In genomic region chr18:63427566-63427965, GRCh38 we compare ENCODE assay signal across 13 cellular contexts. TPM values are rescaled to one million over a fixed set of nuclear protein-coding genes. Genes with fewer than 3 reads are reported as not detected.
DNase-seq lines count a peak whose midpoint lies in the region; ATAC-seq, FAIRE-seq and TF ChIP-seq lines count a peak whose summit lies in the region.
"Had no signal": no experiment of that assay in that cellular context is flagged by ENCODE, and none has a peak within 500 bp of the region (broad histone marks: within the 10 kb centered on the region; RNA-seq: fewer than 3 reads in every experiment).

No MANE protein-coding gene starts in this region.

- peaks cover 17% of the 10 kb centered on the region for H3K4me1 Mint-ChIP-seq in activated CD4-positive, alpha-beta memory T cell treated with anti-CD3 and anti-CD28 coated beads for 36 hours (ENCODE audit: low read depth)
- peaks cover 19% of the 10 kb centered on the region for H3K4me1 Mint-ChIP-seq in activated CD4-positive, alpha-beta memory T cell treated with anti-CD3 and anti-CD28 coated beads, Interleukin-2, amount 10 ng/mL, durations not matched to agents 7 days and 5 days

- POLR2A ChIA-PET in activated CD4-positive, alpha-beta memory T cell treated with anti-CD3 and anti-CD28 coated beads for 36 hours (lab: Charles Lee): interaction anchor here (1.9 kb wide), 1 partner anchor 62 kb away, joined by 4 read pairs; no protein-coding TSS in a partner anchor
- POLR2A ChIA-PET in activated CD4-positive, alpha-beta memory T cell treated with anti-CD3 and anti-CD28 coated beads, Interleukin-2, amount 10 ng/mL, durations not matched to agents 7 days and 5 days (lab: Charles Lee): interaction anchor here (1.3 kb wide), 1 partner anchor 10 kb away, joined by 3 read pairs; no protein-coding TSS in a partner anchor

- no peak overlapping the region for H2AFZ ChIP-seq in smooth muscle cell (ENCODE audit: low read depth)
- H2AFZ ChIP-seq: parathyroid adenoma had no signal

- H3F3A ChIP-seq in smooth muscle cell (ENCODE audit: low read depth): no peaks in the 10 kb centered on the region

- no peak overlapping the region for H3K9ac ChIP-seq in smooth muscle cell (ENCODE audit: low read depth)
- H3K9ac ChIP-seq: parathyroid adenoma had no signal

- no peak overlapping the region for H3K4me2 ChIP-seq in smooth muscle cell

- H3K36me3 Mint-ChIP-seq in activated CD4-positive, alpha-beta memory T cell treated with anti-CD3 and anti-CD28 coated beads for 36 hours: no peaks in the 10 kb centered on the region
- H3K36me3 Mint-ChIP-seq in activated CD4-positive, alpha-beta memory T cell treated with anti-CD3 and anti-CD28 coated beads, Interleukin-2, amount 10 ng/mL, durations not matched to agents 7 days and 5 days (ENCODE audit: low read depth): peaks cover 5% of the 10 kb centered on the region

- H3K27ac ChIP-seq in smooth muscle cell (ENCODE audit: low read depth): peak overlapping the region; percentile 81
- H3K27ac ChIP-seq: cardiac muscle cell, parathyroid adenoma had no signal

- H3K27me3 ChIP-seq in smooth muscle cell (ENCODE audit: low read depth): no peaks in the 10 kb centered on the region

- no peaks in the 10 kb centered on the region for H3K4me1 ChIP-seq in smooth muscle cell (ENCODE audit: low read depth)

- H3K27me3 Mint-ChIP-seq in activated CD4-positive, alpha-beta memory T cell treated with anti-CD3 and anti-CD28 coated beads for 36 hours: peaks cover 17% of the 10 kb centered on the region
- H3K27me3 Mint-ChIP-seq in activated CD4-positive, alpha-beta memory T cell treated with anti-CD3 and anti-CD28 coated beads, Interleukin-2, amount 10 ng/mL, durations not matched to agents 7 days and 5 days: peaks cover 24% of the 10 kb centered on the region

- FAIRE-seq in RCC 7860 (lab: Jason Lieb, UNC): no peak

- TF ChIP-seq POLR2A in erythroblast (IDR thresholded peaks at IDR 0.05; ENCODE audit: low read length): peak; percentile 5

- CTCF ChIA-PET in activated CD4-positive, alpha-beta memory T cell treated with anti-CD3 and anti-CD28 coated beads for 36 hours (lab: Charles Lee): interaction anchor here (0.9 to 1.3 kb wide), 3 partner anchors 10 to 62 kb away, joined by 3 to 7 read pairs (median 4); no protein-coding TSS in a partner anchor
- CTCF ChIA-PET in activated CD4-positive, alpha-beta memory T cell treated with anti-CD3 and anti-CD28 coated beads, Interleukin-2, amount 10 ng/mL, durations not matched to agents 7 days and 5 days (lab: Charles Lee): interaction anchor here (2.1 to 2.2 kb wide), 2 partner anchors 11 to 109 kb away, joined by 5 to 7 read pairs; no protein-coding TSS in a partner anchor

- no peaks in the 10 kb centered on the region for H3K36me3 ChIP-seq in smooth muscle cell (ENCODE audit: low read depth)
- H3K36me3 ChIP-seq: cardiac muscle cell had no signal

- no peaks in the 10 kb centered on the region for H3K9me3 Mint-ChIP-seq in activated CD4-positive, alpha-beta memory T cell treated with anti-CD3 and anti-CD28 coated beads for 36 hours
- no peaks in the 10 kb centered on the region for H3K9me3 Mint-ChIP-seq in activated CD4-positive, alpha-beta memory T cell treated with anti-CD3 and anti-CD28 coated beads, Interleukin-2, amount 10 ng/mL, durations not matched to agents 7 days and 5 days

- DNase-seq in activated CD4-positive, alpha-beta memory T cell treated with anti-CD3 and anti-CD28 coated beads for 36 hours: peak; percentile 42
- no peak for DNase-seq in activated CD4-positive, alpha-beta memory T cell treated with anti-CD3 and anti-CD28 coated beads, Interleukin-2, amount 10 ng/mL, durations not matched to agents 7 days and 5 days
- DNase-seq in RCC 7860 (ENCODE audit: low spot score) (peak; percentile 49), erythroblast (lab: John Stamatoyannopoulos, UW) (peak; percentile 91 to 92), smooth muscle cell (lab: John Stamatoyannopoulos, UW; ENCODE audit: unreplicated experiment) (no peak), NCI-H2081 treated with DMSO at 0.1 percent for 48 hours (lab: John Stamatoyannopoulos, UW) (no peak), D341Med (ENCODE audit: low spot score) (no peak)
- DNase-seq: GOT3, NCI-H1417 had no signal

- H3K4me3 ChIP-seq in smooth muscle cell: no peak overlapping the region
- H3K4me3 ChIP-seq: cardiac muscle cell had no signal

- WGBS in smooth muscle cell (ENCODE audit: low lambda C conversion rate): 65% methylated on average over 4 of the region's 4 CpGs

- H3K9me3 ChIP-seq in smooth muscle cell (replicated peaks; ENCODE audit: low read depth): no peaks in the 10 kb centered on the region

- no peaks in the 10 kb centered on the region for H4K20me1 ChIP-seq in smooth muscle cell (ENCODE audit: low read depth)

- H3K27ac Mint-ChIP-seq in activated CD4-positive, alpha-beta memory T cell treated with anti-CD3 and anti-CD28 coated beads for 36 hours: no peak overlapping the region
- H3K27ac Mint-ChIP-seq in activated CD4-positive, alpha-beta memory T cell treated with anti-CD3 and anti-CD28 coated beads, Interleukin-2, amount 10 ng/mL, durations not matched to agents 7 days and 5 days: no peak overlapping the region

- TF ChIP-seq CTCF in smooth muscle cell (IDR thresholded peaks at IDR 0.05; ENCODE audit: borderline replicate concordance, insufficient read depth, poor library complexity, severe bottlenecking): no peak

- no peak for ATAC-seq in HG03457 (IDR thresholded peaks at IDR 0.05; ENCODE audit: unreplicated experiment)

- intact Hi-C loops in activated CD4-positive, alpha-beta memory T cell treated with anti-CD3 and anti-CD28 coated beads for 36 hours (cut with micrococcal nuclease): loop anchor here (2.0 kb wide), 1 partner anchor 49 kb away; no protein-coding TSS in a partner anchor

- no peak overlapping the region for H3K4me3 Mint-ChIP-seq in activated CD4-positive, alpha-beta memory T cell treated with anti-CD3 and anti-CD28 coated beads for 36 hours
- no peak overlapping the region for H3K4me3 Mint-ChIP-seq in activated CD4-positive, alpha-beta memory T cell treated with anti-CD3 and anti-CD28 coated beads, Interleukin-2, amount 10 ng/mL, durations not matched to agents 7 days and 5 days

- no peaks in the 10 kb centered on the region for H3K79me2 ChIP-seq in smooth muscle cell (ENCODE audit: low read depth)
- H3K79me2 ChIP-seq: parathyroid adenoma had no signal

RNA-seq across cellular contexts. Expression of gene VPS4B, which starts 5.3 kb away (rescaled TPM):
- total RNA-seq in activated CD4-positive, alpha-beta memory T cell treated with anti-CD3 and anti-CD28 coated beads for 36 hours: 10 to 100 TPM; 41.7 to 43.3 TPM
- 10 to 100 TPM; 72.4 to 77.0 TPM for total RNA-seq in activated CD4-positive, alpha-beta memory T cell treated with anti-CD3 and anti-CD28 coated beads, Interleukin-2, amount 10 ng/mL, durations not matched to agents 7 days and 5 days
- total RNA-seq in smooth muscle cell: 37.4 and 41.5 TPM in 2 replicates
- polyA plus RNA-seq in smooth muscle cell: 21.3 and 32.9 TPM in 2 replicates

RNA-seq across cellular contexts. Expression of gene SERPINB5, which starts 49.2 kb away (rescaled TPM):
- total RNA-seq in activated CD4-positive, alpha-beta memory T cell treated with anti-CD3 and anti-CD28 coated beads for 36 hours: not detected
- not detected for total RNA-seq in activated CD4-positive, alpha-beta memory T cell treated with anti-CD3 and anti-CD28 coated beads, Interleukin-2, amount 10 ng/mL, durations not matched to agents 7 days and 5 days
- 26.8 and 32.5 TPM in 2 replicates for total RNA-seq in smooth muscle cell
- polyA plus RNA-seq in smooth muscle cell: 7.6 and 18.3 TPM in 2 replicates
- total RNA-seq: cardiac muscle cell, mononuclear cell had no signal
- polyA plus RNA-seq: cardiac muscle cell had no signal

Comparison
In these comparisons a context has a peak if more than half of its experiments do, and no peak if none do; other contexts are left out.
1. DNase-seq: peak in activated CD4-positive, alpha-beta memory T cell treated with anti-CD3 and anti-CD28 coated beads for 36 hours (single experiment), RCC 7860 (single experiment) and erythroblast (2 of 2); none in activated CD4-positive, alpha-beta memory T cell treated with anti-CD3 and anti-CD28 coated beads, Interleukin-2, amount 10 ng/mL, durations not matched to agents 7 days and 5 days (single experiment), smooth muscle cell (single experiment), NCI-H2081 treated with DMSO at 0.1 percent for 48 hours (single experiment) and D341Med (single experiment).
2. RNA of gene SERPINB5, which starts 49.2 kb away (total RNA-seq): 26.8 to 32.5 TPM in smooth muscle cell; not detected in activated CD4-positive, alpha-beta memory T cell treated with anti-CD3 and anti-CD28 coated beads for 36 hours and not detected in activated CD4-positive, alpha-beta memory T cell treated with anti-CD3 and anti-CD28 coated beads, Interleukin-2, amount 10 ng/mL, durations not matched to agents 7 days and 5 days; every median in the first group is over 10 times any median in the second.